Comparison of ENCODE assay signal across 2 cellular contexts in the genomic region with DNA sequence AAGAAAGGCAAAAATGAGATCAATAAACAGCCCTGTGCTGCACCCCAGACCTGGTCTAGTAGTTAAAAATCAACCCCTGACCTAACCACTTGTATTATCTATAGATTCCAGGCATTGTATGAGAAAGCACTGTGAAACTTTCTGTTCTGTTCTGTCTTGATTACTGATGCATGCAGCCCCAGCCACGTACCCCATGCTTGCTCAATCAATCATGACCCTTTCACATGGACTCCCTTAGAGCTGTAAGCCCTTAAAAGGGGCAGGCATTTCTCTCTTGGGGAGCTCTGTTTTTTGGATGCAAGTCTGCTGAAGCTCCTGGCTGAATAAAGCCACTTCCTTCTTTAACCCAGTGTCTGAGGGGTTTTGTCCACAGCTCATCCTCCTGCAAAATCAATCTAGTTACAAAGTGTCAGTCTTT.
A peak's percentile ranks its signal among the peaks of the same experiment; 100 is the strongest.
TF ChIP-seq lines count a peak whose summit lies in the region.

No MANE protein-coding gene starts in this region.

TF ChIP-seq in GM12878, 131 proteins besides CTCF, POLR2A, EP300 and RAD21 (continued from another document and continues in another):
- TF ChIP-seq BCL11A (IDR thresholded peaks at IDR 0.05; ENCODE audit: low read depth, low read length) (peak; percentile 59; the same call in 1 of the 2 replicates), NFIC (IDR thresholded peaks at IDR 0.05; ENCODE audit: low read depth, low read length) (peak; percentile 67; the same call in 1 of the 2 replicates), KAT2A (conservative IDR thresholded peaks at IDR 0.05; ENCODE audit: control insufficient read depth, low read depth, low read length) (no peak), RAD51 (IDR thresholded peaks at IDR 0.05) (peak; percentile 23; the same call in 1 of the 2 replicates), EED (IDR thresholded peaks at IDR 0.05; ENCODE audit: low read depth) (peak; percentile 52), ZNF622 (IDR thresholded peaks at IDR 0.05) (no peak), REST (IDR thresholded peaks at IDR 0.05; ENCODE audit: low read depth, low read length) (no peak), TCF7 (IDR thresholded peaks at IDR 0.05; ENCODE audit: borderline replicate concordance) (no peak), DPF2 (IDR thresholded peaks at IDR 0.05) (peak; percentile 75), PAX8 (IDR thresholded peaks at IDR 0.05) (peak; percentile 99), ESRRA (IDR thresholded peaks at IDR 0.05; ENCODE audit: low read length) (no peak)
- TF ChIP-seq, protein P1, sequence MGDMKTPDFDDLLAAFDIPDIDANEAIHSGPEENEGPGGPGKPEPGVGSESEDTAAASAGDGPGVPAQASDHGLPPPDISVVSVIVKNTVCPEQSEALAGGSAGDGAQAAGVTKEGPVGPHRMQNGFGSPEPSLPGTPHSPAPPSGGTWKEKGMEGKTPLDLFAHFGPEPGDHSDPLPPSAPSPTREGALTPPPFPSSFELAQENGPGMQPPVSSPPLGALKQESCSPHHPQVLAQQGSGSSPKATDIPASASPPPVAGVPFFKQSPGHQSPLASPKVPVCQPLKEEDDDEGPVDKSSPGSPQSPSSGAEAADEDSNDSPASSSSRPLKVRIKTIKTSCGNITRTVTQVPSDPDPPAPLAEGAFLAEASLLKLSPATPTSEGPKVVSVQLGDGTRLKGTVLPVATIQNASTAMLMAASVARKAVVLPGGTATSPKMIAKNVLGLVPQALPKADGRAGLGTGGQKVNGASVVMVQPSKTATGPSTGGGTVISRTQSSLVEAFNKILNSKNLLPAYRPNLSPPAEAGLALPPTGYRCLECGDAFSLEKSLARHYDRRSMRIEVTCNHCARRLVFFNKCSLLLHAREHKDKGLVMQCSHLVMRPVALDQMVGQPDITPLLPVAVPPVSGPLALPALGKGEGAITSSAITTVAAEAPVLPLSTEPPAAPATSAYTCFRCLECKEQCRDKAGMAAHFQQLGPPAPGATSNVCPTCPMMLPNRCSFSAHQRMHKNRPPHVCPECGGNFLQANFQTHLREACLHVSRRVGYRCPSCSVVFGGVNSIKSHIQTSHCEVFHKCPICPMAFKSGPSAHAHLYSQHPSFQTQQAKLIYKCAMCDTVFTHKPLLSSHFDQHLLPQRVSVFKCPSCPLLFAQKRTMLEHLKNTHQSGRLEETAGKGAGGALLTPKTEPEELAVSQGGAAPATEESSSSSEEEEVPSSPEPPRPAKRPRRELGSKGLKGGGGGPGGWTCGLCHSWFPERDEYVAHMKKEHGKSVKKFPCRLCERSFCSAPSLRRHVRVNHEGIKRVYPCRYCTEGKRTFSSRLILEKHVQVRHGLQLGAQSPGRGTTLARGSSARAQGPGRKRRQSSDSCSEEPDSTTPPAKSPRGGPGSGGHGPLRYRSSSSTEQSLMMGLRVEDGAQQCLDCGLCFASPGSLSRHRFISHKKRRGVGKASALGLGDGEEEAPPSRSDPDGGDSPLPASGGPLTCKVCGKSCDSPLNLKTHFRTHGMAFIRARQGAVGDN (IDR thresholded peaks at IDR 0.05): no peak; the same call in 1 of the 2 replicates
- TF ChIP-seq, protein P2, sequence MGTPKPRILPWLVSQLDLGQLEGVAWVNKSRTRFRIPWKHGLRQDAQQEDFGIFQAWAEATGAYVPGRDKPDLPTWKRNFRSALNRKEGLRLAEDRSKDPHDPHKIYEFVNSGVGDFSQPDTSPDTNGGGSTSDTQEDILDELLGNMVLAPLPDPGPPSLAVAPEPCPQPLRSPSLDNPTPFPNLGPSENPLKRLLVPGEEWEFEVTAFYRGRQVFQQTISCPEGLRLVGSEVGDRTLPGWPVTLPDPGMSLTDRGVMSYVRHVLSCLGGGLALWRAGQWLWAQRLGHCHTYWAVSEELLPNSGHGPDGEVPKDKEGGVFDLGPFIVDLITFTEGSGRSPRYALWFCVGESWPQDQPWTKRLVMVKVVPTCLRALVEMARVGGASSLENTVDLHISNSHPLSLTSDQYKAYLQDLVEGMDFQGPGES (IDR thresholded peaks at IDR 0.05): no peak
- TF ChIP-seq, protein P3, sequence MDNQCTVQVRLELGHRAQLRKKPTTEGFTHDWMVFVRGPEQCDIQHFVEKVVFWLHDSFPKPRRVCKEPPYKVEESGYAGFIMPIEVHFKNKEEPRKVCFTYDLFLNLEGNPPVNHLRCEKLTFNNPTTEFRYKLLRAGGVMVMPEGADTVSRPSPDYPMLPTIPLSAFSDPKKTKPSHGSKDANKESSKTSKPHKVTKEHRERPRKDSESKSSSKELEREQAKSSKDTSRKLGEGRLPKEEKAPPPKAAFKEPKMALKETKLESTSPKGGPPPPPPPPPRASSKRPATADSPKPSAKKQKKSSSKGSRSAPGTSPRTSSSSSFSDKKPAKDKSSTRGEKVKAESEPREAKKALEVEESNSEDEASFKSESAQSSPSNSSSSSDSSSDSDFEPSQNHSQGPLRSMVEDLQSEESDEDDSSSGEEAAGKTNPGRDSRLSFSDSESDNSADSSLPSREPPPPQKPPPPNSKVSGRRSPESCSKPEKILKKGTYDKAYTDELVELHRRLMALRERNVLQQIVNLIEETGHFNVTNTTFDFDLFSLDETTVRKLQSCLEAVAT (IDR thresholded peaks at IDR 0.05): peak; percentile 85
- TF ChIP-seq, protein P4, sequence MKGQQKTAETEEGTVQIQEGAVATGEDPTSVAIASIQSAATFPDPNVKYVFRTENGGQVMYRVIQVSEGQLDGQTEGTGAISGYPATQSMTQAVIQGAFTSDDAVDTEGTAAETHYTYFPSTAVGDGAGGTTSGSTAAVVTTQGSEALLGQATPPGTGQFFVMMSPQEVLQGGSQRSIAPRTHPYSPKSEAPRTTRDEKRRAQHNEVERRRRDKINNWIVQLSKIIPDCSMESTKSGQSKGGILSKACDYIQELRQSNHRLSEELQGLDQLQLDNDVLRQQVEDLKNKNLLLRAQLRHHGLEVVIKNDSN (IDR thresholded peaks at IDR 0.05; ENCODE audit: borderline replicate concordance, extremely low read length, insufficient read depth, low read depth, low read length): no peak

TF ChIP-seq in GM23338, 12 proteins besides CTCF, POLR2A, EP300 and RAD21:
- TF ChIP-seq REST (IDR thresholded peaks at IDR 0.05; ENCODE audit: unreplicated experiment) (no peak), ZNF331 (CRISPR knock-in tag; IDR thresholded peaks at IDR 0.05; ENCODE audit: low read depth) (no peak), ZNF114 (CRISPR knock-in tag; IDR thresholded peaks at IDR 0.05) (no peak), NANOG (IDR thresholded peaks at IDR 0.05; ENCODE audit: borderline replicate concordance) (no peak), EZH2 (IDR thresholded peaks at IDR 0.05; ENCODE audit: low read depth, unreplicated experiment) (no peak), CREB1 (CRISPR knock-in tag; IDR thresholded peaks at IDR 0.05; ENCODE audit: low read depth) (no peak), STAT1 (IDR thresholded peaks at IDR 0.05; ENCODE audit: unreplicated experiment) (no peak), EZH2phosphoT487 (IDR thresholded peaks at IDR 0.05; ENCODE audit: unreplicated experiment) (no peak)
- TF ChIP-seq, protein P5, sequence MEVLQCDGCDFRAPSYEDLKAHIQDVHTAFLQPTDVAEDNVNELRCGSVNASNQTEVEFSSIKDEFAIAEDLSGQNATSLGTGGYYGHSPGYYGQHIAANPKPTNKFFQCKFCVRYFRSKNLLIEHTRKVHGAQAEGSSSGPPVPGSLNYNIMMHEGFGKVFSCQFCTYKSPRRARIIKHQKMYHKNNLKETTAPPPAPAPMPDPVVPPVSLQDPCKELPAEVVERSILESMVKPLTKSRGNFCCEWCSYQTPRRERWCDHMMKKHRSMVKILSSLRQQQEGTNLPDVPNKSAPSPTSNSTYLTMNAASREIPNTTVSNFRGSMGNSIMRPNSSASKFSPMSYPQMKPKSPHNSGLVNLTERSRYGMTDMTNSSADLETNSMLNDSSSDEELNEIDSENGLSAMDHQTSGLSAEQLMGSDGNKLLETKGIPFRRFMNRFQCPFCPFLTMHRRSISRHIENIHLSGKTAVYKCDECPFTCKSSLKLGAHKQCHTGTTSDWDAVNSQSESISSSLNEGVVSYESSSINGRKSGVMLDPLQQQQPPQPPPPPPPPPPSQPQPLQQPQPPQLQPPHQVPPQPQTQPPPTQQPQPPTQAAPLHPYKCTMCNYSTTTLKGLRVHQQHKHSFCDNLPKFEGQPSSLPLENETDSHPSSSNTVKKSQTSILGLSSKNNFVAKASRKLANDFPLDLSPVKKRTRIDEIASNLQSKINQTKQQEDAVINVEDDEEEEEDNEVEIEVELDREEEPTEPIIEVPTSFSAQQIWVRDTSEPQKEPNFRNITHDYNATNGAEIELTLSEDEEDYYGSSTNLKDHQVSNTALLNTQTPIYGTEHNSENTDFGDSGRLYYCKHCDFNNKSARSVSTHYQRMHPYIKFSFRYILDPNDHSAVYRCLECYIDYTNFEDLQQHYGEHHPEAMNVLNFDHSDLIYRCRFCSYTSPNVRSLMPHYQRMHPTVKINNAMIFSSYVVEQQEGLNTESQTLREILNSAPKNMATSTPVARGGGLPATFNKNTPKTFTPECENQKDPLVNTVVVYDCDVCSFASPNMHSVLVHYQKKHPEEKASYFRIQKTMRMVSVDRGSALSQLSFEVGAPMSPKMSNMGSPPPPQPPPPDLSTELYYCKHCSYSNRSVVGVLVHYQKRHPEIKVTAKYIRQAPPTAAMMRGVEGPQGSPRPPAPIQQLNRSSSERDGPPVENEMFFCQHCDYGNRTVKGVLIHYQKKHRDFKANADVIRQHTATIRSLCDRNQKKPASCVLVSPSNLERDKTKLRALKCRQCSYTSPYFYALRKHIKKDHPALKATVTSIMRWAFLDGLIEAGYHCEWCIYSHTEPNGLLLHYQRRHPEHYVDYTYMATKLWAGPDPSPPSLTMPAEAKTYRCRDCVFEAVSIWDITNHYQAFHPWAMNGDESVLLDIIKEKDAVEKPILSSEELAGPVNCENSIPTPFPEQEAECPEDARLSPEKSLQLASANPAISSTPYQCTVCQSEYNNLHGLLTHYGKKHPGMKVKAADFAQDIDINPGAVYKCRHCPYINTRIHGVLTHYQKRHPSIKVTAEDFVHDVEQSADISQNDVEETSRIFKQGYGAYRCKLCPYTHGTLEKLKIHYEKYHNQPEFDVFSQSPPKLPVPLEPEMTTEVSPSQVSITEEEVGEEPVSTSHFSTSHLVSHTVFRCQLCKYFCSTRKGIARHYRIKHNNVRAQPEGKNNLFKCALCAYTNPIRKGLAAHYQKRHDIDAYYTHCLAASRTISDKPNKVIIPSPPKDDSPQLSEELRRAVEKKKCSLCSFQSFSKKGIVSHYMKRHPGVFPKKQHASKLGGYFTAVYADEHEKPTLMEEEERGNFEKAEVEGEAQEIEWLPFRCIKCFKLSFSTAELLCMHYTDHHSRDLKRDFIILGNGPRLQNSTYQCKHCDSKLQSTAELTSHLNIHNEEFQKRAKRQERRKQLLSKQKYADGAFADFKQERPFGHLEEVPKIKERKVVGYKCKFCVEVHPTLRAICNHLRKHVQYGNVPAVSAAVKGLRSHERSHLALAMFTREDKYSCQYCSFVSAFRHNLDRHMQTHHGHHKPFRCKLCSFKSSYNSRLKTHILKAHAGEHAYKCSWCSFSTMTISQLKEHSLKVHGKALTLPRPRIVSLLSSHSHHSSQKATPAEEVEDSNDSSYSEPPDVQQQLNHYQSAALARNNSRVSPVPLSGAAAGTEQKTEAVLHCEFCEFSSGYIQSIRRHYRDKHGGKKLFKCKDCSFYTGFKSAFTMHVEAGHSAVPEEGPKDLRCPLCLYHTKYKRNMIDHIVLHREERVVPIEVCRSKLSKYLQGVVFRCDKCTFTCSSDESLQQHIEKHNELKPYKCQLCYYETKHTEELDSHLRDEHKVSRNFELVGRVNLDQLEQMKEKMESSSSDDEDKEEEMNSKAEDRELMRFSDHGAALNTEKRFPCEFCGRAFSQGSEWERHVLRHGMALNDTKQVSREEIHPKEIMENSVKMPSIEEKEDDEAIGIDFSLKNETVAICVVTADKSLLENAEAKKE (CRISPR knock-in tag; IDR thresholded peaks at IDR 0.05): no peak
